Comparison of ENCODE assay signal across 1 cellular context in the genomic region with DNA sequence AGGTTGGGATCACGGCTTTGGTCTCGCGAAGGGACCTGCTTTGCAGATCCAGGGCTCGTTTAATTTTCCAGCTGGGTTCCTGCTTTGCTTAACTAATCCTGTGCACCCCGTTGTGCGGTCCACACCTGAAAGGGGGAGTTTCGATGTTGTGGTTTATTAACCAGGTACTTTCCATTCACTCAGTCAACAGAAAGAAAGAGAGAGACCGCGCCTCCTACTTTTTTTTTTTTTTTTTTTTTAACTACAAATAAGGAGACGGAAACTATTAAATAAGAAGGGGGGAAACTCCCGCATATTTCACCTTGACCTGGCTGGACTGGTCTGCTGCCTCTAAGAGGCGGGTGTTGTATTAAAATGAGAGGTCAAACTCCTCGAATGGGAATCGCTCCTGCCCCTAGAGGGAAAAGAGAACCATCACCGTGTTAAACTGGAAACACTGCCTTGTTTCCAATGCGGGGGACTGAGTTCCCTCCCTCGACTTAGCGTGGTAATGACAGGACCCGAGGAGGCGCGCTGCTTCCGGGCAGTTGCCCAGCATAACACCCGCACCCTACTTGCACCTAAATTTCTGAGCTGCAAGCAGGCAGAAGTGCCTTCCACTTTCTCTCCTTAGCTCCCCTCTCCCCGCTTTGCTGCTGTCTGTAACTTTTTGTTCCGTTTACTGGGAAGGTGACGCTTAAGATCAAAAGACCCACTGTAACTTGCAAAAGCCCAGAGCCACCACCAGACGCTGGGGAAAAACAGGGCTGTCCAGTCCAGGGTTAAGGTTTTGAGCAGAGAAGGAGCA.
A peak's percentile ranks its signal among the peaks of the same experiment; 100 is the strongest.
TF ChIP-seq lines count a peak whose summit lies in the region.

No MANE protein-coding gene starts in this region.

TF ChIP-seq in K562, 482 proteins besides CTCF, POLR2A, EP300 and RAD21 (continued from another document):
- no peak for TF ChIP-seq ATF1 (CRISPR knock-in tag; IDR thresholded peaks at IDR 0.05)
- TF ChIP-seq ATF1 (tag; IDR thresholded peaks at IDR 0.05), result 0 out of 2 replicates have a peak, but pooled peaks have one; percentile 6
- 0 out of 2 replicates have a peak, but pooled peaks have one; percentile 21 for TF ChIP-seq EGR1 (conservative IDR thresholded peaks at IDR 0.05)
- peak; percentile 82 for TF ChIP-seq ETV5 (CRISPR knock-in tag; IDR thresholded peaks at IDR 0.05; ENCODE audit: low read depth)
- TF ChIP-seq ZFP36 (IDR thresholded peaks at IDR 0.05; ENCODE audit: low read depth, low read length, partially characterized antibody), result peak; percentile 52
- TF ChIP-seq, protein P1, sequence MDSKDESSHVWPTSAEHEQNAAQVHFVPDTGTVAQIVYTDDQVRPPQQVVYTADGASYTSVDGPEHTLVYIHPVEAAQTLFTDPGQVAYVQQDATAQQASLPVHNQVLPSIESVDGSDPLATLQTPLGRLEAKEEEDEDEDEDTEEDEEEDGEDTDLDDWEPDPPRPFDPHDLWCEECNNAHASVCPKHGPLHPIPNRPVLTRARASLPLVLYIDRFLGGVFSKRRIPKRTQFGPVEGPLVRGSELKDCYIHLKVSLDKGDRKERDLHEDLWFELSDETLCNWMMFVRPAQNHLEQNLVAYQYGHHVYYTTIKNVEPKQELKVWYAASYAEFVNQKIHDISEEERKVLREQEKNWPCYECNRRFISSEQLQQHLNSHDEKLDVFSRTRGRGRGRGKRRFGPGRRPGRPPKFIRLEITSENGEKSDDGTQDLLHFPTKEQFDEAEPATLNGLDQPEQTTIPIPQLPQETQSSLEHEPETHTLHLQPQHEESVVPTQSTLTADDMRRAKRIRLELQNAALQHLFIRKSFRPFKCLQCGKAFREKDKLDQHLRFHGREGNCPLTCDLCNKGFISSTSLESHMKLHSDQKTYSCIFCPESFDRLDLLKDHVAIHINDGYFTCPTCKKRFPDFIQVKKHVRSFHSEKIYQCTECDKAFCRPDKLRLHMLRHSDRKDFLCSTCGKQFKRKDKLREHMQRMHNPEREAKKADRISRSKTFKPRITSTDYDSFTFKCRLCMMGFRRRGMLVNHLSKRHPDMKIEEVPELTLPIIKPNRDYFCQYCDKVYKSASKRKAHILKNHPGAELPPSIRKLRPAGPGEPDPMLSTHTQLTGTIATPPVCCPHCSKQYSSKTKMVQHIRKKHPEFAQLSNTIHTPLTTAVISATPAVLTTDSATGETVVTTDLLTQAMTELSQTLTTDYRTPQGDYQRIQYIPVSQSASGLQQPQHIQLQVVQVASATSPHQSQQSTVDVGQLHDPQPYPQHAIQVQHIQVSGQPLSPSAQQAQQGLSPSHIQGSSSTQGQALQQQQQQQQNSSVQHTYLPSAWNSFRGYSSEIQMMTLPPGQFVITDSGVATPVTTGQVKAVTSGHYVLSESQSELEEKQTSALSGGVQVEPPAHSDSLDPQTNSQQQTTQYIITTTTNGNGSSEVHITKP (IDR thresholded peaks at IDR 0.05; ENCODE audit: partially characterized antibody), result peak; percentile 52
- TF ChIP-seq FOXK2 (conservative IDR thresholded peaks at IDR 0.05 in 1 of 2, IDR thresholded peaks at IDR 0.05 in 1 of 2; ENCODE audit: low read depth in 2 of 2), result peak in 1 of 2 experiments; percentile 60; a peak in 1 of 4 replicates
- TF ChIP-seq, protein P2, sequence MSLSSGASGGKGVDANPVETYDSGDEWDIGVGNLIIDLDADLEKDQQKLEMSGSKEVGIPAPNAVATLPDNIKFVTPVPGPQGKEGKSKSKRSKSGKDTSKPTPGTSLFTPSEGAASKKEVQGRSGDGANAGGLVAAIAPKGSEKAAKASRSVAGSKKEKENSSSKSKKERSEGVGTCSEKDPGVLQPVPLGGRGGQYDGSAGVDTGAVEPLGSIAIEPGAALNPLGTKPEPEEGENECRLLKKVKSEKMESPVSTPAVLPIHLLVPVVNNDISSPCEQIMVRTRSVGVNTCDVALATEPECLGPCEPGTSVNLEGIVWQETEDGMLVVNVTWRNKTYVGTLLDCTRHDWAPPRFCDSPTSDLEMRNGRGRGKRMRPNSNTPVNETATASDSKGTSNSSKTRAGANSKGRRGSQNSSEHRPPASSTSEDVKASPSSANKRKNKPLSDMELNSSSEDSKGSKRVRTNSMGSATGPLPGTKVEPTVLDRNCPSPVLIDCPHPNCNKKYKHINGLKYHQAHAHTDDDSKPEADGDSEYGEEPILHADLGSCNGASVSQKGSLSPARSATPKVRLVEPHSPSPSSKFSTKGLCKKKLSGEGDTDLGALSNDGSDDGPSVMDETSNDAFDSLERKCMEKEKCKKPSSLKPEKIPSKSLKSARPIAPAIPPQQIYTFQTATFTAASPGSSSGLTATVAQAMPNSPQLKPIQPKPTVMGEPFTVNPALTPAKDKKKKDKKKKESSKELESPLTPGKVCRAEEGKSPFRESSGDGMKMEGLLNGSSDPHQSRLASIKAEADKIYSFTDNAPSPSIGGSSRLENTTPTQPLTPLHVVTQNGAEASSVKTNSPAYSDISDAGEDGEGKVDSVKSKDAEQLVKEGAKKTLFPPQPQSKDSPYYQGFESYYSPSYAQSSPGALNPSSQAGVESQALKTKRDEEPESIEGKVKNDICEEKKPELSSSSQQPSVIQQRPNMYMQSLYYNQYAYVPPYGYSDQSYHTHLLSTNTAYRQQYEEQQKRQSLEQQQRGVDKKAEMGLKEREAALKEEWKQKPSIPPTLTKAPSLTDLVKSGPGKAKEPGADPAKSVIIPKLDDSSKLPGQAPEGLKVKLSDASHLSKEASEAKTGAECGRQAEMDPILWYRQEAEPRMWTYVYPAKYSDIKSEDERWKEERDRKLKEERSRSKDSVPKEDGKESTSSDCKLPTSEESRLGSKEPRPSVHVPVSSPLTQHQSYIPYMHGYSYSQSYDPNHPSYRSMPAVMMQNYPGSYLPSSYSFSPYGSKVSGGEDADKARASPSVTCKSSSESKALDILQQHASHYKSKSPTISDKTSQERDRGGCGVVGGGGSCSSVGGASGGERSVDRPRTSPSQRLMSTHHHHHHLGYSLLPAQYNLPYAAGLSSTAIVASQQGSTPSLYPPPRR (CRISPR knock-in tag; IDR thresholded peaks at IDR 0.05; ENCODE audit: borderline replicate concordance), result no peak
- TF ChIP-seq ZNF212 (CRISPR knock-in tag; IDR thresholded peaks at IDR 0.05), result no peak
- no peak for TF ChIP-seq ZFPM2 (CRISPR knock-in tag; IDR thresholded peaks at IDR 0.05)
- peak; percentile 42 to 65; a peak in 3 of 4 replicates for TF ChIP-seq KDM1A (IDR thresholded peaks at IDR 0.05)
- 0 out of 2 replicates have a peak, but pooled peaks have one; percentile 18 for TF ChIP-seq ZNF12 (CRISPR knock-in tag; IDR thresholded peaks at IDR 0.05)
- TF ChIP-seq DMBX1 (CRISPR knock-in tag; IDR thresholded peaks at IDR 0.05; ENCODE audit: borderline replicate concordance), result no peak
- TF ChIP-seq, protein P3, sequence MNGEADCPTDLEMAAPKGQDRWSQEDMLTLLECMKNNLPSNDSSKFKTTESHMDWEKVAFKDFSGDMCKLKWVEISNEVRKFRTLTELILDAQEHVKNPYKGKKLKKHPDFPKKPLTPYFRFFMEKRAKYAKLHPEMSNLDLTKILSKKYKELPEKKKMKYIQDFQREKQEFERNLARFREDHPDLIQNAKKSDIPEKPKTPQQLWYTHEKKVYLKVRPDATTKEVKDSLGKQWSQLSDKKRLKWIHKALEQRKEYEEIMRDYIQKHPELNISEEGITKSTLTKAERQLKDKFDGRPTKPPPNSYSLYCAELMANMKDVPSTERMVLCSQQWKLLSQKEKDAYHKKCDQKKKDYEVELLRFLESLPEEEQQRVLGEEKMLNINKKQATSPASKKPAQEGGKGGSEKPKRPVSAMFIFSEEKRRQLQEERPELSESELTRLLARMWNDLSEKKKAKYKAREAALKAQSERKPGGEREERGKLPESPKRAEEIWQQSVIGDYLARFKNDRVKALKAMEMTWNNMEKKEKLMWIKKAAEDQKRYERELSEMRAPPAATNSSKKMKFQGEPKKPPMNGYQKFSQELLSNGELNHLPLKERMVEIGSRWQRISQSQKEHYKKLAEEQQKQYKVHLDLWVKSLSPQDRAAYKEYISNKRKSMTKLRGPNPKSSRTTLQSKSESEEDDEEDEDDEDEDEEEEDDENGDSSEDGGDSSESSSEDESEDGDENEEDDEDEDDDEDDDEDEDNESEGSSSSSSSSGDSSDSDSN (IDR thresholded peaks at IDR 0.05; ENCODE audit: borderline replicate concordance in 1 of 2, low read depth in 2 of 2, low read length in 2 of 2), result 0 out of 4 replicates have a peak, but pooled peaks of 1 of the 2 experiments have one; percentile 65
- TF ChIP-seq, protein P4, sequence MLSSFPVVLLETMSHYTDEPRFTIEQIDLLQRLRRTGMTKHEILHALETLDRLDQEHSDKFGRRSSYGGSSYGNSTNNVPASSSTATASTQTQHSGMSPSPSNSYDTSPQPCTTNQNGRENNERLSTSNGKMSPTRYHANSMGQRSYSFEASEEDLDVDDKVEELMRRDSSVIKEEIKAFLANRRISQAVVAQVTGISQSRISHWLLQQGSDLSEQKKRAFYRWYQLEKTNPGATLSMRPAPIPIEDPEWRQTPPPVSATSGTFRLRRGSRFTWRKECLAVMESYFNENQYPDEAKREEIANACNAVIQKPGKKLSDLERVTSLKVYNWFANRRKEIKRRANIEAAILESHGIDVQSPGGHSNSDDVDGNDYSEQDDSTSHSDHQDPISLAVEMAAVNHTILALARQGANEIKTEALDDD (IDR thresholded peaks at IDR 0.05), result peak; percentile 50; the same call in 1 of the 2 replicates
- TF ChIP-seq MEF2D (tag; conservative IDR thresholded peaks at IDR 0.05; ENCODE audit: low read depth), result no peak
- TF ChIP-seq CSDE1 (IDR thresholded peaks at IDR 0.05), result no peak
- 0 out of 2 replicates have a peak, but pooled peaks have one; percentile 39 for TF ChIP-seq CREM (IDR thresholded peaks at IDR 0.05; ENCODE audit: low read depth)
- TF ChIP-seq ETV1 (tag; conservative IDR thresholded peaks at IDR 0.05; ENCODE audit: low read depth), result peak; percentile 73
- TF ChIP-seq, protein P5, sequence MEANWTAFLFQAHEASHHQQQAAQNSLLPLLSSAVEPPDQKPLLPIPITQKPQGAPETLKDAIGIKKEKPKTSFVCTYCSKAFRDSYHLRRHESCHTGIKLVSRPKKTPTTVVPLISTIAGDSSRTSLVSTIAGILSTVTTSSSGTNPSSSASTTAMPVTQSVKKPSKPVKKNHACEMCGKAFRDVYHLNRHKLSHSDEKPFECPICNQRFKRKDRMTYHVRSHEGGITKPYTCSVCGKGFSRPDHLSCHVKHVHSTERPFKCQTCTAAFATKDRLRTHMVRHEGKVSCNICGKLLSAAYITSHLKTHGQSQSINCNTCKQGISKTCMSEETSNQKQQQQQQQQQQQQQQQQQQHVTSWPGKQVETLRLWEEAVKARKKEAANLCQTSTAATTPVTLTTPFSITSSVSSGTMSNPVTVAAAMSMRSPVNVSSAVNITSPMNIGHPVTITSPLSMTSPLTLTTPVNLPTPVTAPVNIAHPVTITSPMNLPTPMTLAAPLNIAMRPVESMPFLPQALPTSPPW (CRISPR knock-in tag; IDR thresholded peaks at IDR 0.05), result peak; percentile 54
- TF ChIP-seq ELF1 (tag; IDR thresholded peaks at IDR 0.05), result 0 out of 2 replicates have a peak, but pooled peaks have one; percentile 22
- TF ChIP-seq, protein P6, sequence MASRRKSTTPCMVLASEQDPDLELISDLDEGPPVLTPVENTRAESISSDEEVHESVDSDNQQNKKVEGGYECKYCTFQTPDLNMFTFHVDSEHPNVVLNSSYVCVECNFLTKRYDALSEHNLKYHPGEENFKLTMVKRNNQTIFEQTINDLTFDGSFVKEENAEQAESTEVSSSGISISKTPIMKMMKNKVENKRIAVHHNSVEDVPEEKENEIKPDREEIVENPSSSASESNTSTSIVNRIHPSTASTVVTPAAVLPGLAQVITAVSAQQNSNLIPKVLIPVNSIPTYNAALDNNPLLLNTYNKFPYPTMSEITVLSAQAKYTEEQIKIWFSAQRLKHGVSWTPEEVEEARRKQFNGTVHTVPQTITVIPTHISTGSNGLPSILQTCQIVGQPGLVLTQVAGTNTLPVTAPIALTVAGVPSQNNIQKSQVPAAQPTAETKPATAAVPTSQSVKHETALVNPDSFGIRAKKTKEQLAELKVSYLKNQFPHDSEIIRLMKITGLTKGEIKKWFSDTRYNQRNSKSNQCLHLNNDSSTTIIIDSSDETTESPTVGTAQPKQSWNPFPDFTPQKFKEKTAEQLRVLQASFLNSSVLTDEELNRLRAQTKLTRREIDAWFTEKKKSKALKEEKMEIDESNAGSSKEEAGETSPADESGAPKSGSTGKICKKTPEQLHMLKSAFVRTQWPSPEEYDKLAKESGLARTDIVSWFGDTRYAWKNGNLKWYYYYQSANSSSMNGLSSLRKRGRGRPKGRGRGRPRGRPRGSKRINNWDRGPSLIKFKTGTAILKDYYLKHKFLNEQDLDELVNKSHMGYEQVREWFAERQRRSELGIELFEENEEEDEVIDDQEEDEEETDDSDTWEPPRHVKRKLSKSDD (conservative IDR thresholded peaks at IDR 0.05; ENCODE audit: low read length), result no peak
- no peak for TF ChIP-seq ILF3 (IDR thresholded peaks at IDR 0.05; ENCODE audit: borderline replicate concordance)
- no peak for TF ChIP-seq DNMT1 (IDR thresholded peaks at IDR 0.05)
